In the genomic region with DNA sequence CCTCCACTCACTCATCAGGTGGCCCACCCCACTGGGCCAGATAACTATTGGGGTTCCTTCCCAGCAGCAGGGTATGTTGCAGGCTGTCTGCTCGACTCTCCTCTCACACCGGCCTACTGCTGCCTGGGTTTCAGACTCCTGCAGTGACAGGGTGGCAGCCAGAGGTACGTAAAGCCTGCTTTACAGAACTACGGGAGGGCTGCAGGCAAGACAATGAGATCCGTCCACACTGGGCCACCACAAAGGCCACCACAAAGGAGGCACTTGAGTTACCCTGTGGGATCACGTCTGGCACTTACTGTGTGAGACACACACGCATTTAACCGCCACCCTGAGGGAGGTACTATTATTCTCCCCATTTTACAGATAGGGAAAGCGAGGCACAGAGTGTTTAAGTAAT, we compare ENCODE assay signal across 19 cellular contexts.
DNase-seq lines count a peak whose midpoint lies in the region; ATAC-seq and TF ChIP-seq lines count a peak whose summit lies in the region.
"Had no signal": no experiment of that assay in that cellular context is flagged by ENCODE, and none has a peak within 500 bp of the region (broad histone marks: within the 10 kb centered on the region; RNA-seq: fewer than 3 reads in every experiment).

No MANE protein-coding gene starts in this region.

- TSS peak; percentile 97 for BruUV-seq in MCF 10A (replicated peaks; lab: Mats Ljungman, UMichigan)

- DNase-seq in MCF 10A (ENCODE audit: unreplicated experiment) (no peak), breast epithelium (ENCODE audit: low spot score in 2 of 2) (no peak), T-helper 17 cell (no peak), endodermal cell (peak; percentile 77), upper lobe of right lung (peak; percentile 28), Kasumi-1 (lab: John Stamatoyannopoulos, UW) (no peak)
- DNase-seq: activated naive CD4-positive, alpha-beta T cell treated with Interleukin-2 at 50 U/mL for 16 hours; C1 segment of cervical spinal cord; colonic mucosa; DMS53; foreskin keratinocyte; midbrain; MM.1S; NCI-H1930; retina; Right ventricle myocardium superior; thyroid gland had no signal

- ATAC-seq in T-helper 17 cell = no peak
- ATAC-seq in upper lobe of right lung = no peak
- ATAC-seq in GM18873 (IDR thresholded peaks at IDR 0.05; ENCODE audit: low FRiP score, unreplicated experiment) = no peak
- ATAC-seq in HG03457 (IDR thresholded peaks at IDR 0.05; ENCODE audit: unreplicated experiment) = no peak
- ATAC-seq: foreskin keratinocyte had no signal

- H3K4me1 Mint-ChIP-seq in MCF 10A (ENCODE audit: insufficient read depth, unreplicated experiment) (no peaks in the 10 kb centered on the region), T-helper 17 cell (peaks cover 14% of the 10 kb centered on the region), endodermal cell (peaks cover 20% of the 10 kb centered on the region)

- no peaks in the 10 kb centered on the region for H3K27me3 ChIP-seq in breast epithelium
- H3K27me3 ChIP-seq in endodermal cell (ENCODE audit: control insufficient read depth, insufficient read depth, low read length, poor library complexity, severe bottlenecking) = no peaks in the 10 kb centered on the region
- H3K27me3 ChIP-seq in upper lobe of right lung = no peaks in the 10 kb centered on the region
- H3K27me3 ChIP-seq: colonic mucosa, thyroid gland had no signal

- no peak for TF ChIP-seq CTCF in MCF 10A (IDR thresholded peaks at IDR 0.05; ENCODE audit: unreplicated experiment)
- TF ChIP-seq CTCF in breast epithelium (IDR thresholded peaks at IDR 0.05) = no peak
- no peak for TF ChIP-seq CTCF in endodermal cell (conservative IDR thresholded peaks at IDR 0.05)
- TF ChIP-seq CTCF in upper lobe of right lung (IDR thresholded peaks at IDR 0.05) = no peak

- no peak for TF ChIP-seq POLR2A in breast epithelium (IDR thresholded peaks at IDR 0.05)

- H3K36me3 ChIP-seq in breast epithelium = no peaks in the 10 kb centered on the region
- no peaks in the 10 kb centered on the region for H3K36me3 ChIP-seq in endodermal cell (ENCODE audit: control insufficient read depth, insufficient read depth, low read length)
- H3K36me3 ChIP-seq in upper lobe of right lung = no peaks in the 10 kb centered on the region
- H3K36me3 ChIP-seq: colonic mucosa, thyroid gland had no signal

- WGBS in endodermal cell (ENCODE audit: insufficient coverage in 1 of 2, insufficient read length in 1 of 2), 2 experiments = 67 to 79% methylated on average over 6 to 9 of the region's 9 CpGs

- H3K9me3 Mint-ChIP-seq in MCF 10A (ENCODE audit: unreplicated experiment) (no peaks in the 10 kb centered on the region), endodermal cell (no peaks in the 10 kb centered on the region)

- H3K9me3 ChIP-seq in breast epithelium (no peaks in the 10 kb centered on the region), T-helper 17 cell (ENCODE audit: control insufficient read depth, low read length, poor library complexity, severe bottlenecking) (no peaks in the 10 kb centered on the region), endodermal cell (ENCODE audit: control insufficient read depth, low read length) (no peaks in the 10 kb centered on the region), upper lobe of right lung (no peaks in the 10 kb centered on the region)
- H3K9me3 ChIP-seq: colonic mucosa, thyroid gland had no signal

- H3K27ac ChIP-seq in breast epithelium = no peak overlapping the region
- H3K27ac ChIP-seq in endodermal cell (ENCODE audit: low read depth, low read length) = no peak overlapping the region
- no peak overlapping the region for H3K27ac ChIP-seq in upper lobe of right lung
- H3K27ac ChIP-seq: colonic mucosa, foreskin keratinocyte had no signal

- no peak overlapping the region for H3K9ac ChIP-seq in endodermal cell (ENCODE audit: extremely low read depth, low read length, poor library complexity, severe bottlenecking)

- H3K4me3 Mint-ChIP-seq in MCF 10A (ENCODE audit: unreplicated experiment) (no peak overlapping the region), T-helper 17 cell (no peak overlapping the region), endodermal cell (no peak overlapping the region)

- intact Hi-C loops in MCF 10A (cut with micrococcal nuclease) (no loop called here), breast epithelium (cut with DNase I; ENCODE audit: low total_unique reads) (loop anchor here (2.0 kb wide), 1 partner anchor 71 kb away; no protein-coding TSS in a partner anchor), upper lobe of right lung (cut with DNase I) (no loop called here)

- no peaks in the 10 kb centered on the region for H3K4me1 ChIP-seq in breast epithelium
- peaks cover 12% of the 10 kb centered on the region for H3K4me1 ChIP-seq in endodermal cell (ENCODE audit: control insufficient read depth, insufficient read depth, low read length)
- H3K4me1 ChIP-seq in upper lobe of right lung = no peaks in the 10 kb centered on the region
- H3K4me1 ChIP-seq: colonic mucosa, foreskin keratinocyte had no signal

- CTCF ChIA-PET in MCF 10A (lab: Yijun Ruan, JAX) = interaction anchor here (0.5 to 1.6 kb wide), 2 partner anchors 78 to 160 kb away, joined by 4 read pairs; no protein-coding TSS in a partner anchor

- POLR2A ChIA-PET in MCF 10A (lab: Yijun Ruan, JAX) = interaction anchor here (0.7 kb wide), 1 partner anchor 88 kb away, joined by 3 read pairs; no protein-coding TSS in a partner anchor

- H3K4me3 ChIP-seq in breast epithelium (no peak overlapping the region), endodermal cell (ENCODE audit: low read length) (no peak overlapping the region), upper lobe of right lung (no peak overlapping the region)
- H3K4me3 ChIP-seq: colonic mucosa, thyroid gland had no signal

- no peaks in the 10 kb centered on the region for H3K27me3 Mint-ChIP-seq in MCF 10A (ENCODE audit: insufficient read depth, unreplicated experiment)
- H3K27me3 Mint-ChIP-seq in T-helper 17 cell = no peaks in the 10 kb centered on the region
- no peaks in the 10 kb centered on the region for H3K27me3 Mint-ChIP-seq in endodermal cell (ENCODE audit: insufficient read depth)

- H3K27ac Mint-ChIP-seq in MCF 10A (ENCODE audit: low read depth, unreplicated experiment) (no peak overlapping the region), T-helper 17 cell (peak overlapping the region; percentile 81), endodermal cell (peak overlapping the region; percentile 19)

- H3K36me3 Mint-ChIP-seq in MCF 10A (ENCODE audit: insufficient read depth, unreplicated experiment) (no peaks in the 10 kb centered on the region), T-helper 17 cell (ENCODE audit: low read depth) (peaks cover 9% of the 10 kb centered on the region), endodermal cell (ENCODE audit: low read depth) (no peaks in the 10 kb centered on the region)

Comparison
In these comparisons a context has a peak if more than half of its experiments do, and no peak if none do; other contexts are left out.
1. DNase-seq: peak in endodermal cell (single experiment) and upper lobe of right lung (single experiment); none in MCF 10A (single experiment), breast epithelium (0 of 2), T-helper 17 cell (0 of 3) and Kasumi-1 (0 of 2).